11 cellular contexts compared by ENCODE assay signal in genomic region chrX:125436855-125437254, GRCh38.
A peak's percentile ranks its signal among the peaks of the same experiment; 100 is the strongest.
DNase-seq lines count a peak whose midpoint lies in the region; ATAC-seq, FAIRE-seq and TF ChIP-seq lines count a peak whose summit lies in the region.
"Had no signal": no experiment of that assay in that cellular context is flagged by ENCODE, and none has a peak within 500 bp of the region (broad histone marks: within the 10 kb centered on the region; RNA-seq: fewer than 3 reads in every experiment).

No MANE protein-coding gene starts in this region.

- H3K4me3 ChIP-seq in GM23338 (no peak overlapping the region), uterus (no peak overlapping the region)
- H3K4me3 ChIP-seq: thyroid gland had no signal

- no peak overlapping the region for H3K4me2 ChIP-seq in GM23338

- no peaks in the 10 kb centered on the region for H3K27me3 Mint-ChIP-seq in GM23338 (ENCODE audit: insufficient read depth, low read depth, poor library complexity)

- no peaks in the 10 kb centered on the region for H3F3A ChIP-seq in GM23338 (replicated peaks; ENCODE audit: low read depth)

- no peaks in the 10 kb centered on the region for H3K4me1 Mint-ChIP-seq in GM23338

- H3K36me3 Mint-ChIP-seq in GM23338 (ENCODE audit: low read depth), result peaks cover 25% of the 10 kb centered on the region; the same call in 2 of the 3 replicates

- no peaks in the 10 kb centered on the region for H3K27me3 ChIP-seq in GM23338 (ENCODE audit: insufficient read depth)
- no peaks in the 10 kb centered on the region for H3K27me3 ChIP-seq in uterus
- H3K27me3 ChIP-seq: thyroid gland had no signal

- intact Hi-C loops in uterus (cut with DNase I; ENCODE audit: low total_unique reads), result no loop called here

- ATAC-seq in GM23338, result peak; percentile 38; the same call in 2 of the 3 replicates
- ATAC-seq in HG03460 (IDR thresholded peaks at IDR 0.05; ENCODE audit: unreplicated experiment), result no peak

- H3K27ac ChIP-seq in GM23338 (ENCODE audit: low read depth) (no peak overlapping the region), uterus (no peak overlapping the region)
- H3K27ac ChIP-seq: thyroid gland had no signal

- H3K9me3 ChIP-seq in uterus, result no peaks in the 10 kb centered on the region
- H3K9me3 ChIP-seq: thyroid gland had no signal

- H3K79me2 ChIP-seq in GM23338 (replicated peaks; ENCODE audit: insufficient read depth), result no peaks in the 10 kb centered on the region

- H2AFZ ChIP-seq in GM23338, result no peak overlapping the region

- no peak overlapping the region for H3K4me3 Mint-ChIP-seq in GM23338

- no peak for FAIRE-seq in GM12891 (lab: Jason Lieb, UNC)

- no peaks in the 10 kb centered on the region for H3K4me1 ChIP-seq in GM23338 (ENCODE audit: insufficient read depth)
- no peaks in the 10 kb centered on the region for H3K4me1 ChIP-seq in uterus
- H3K4me1 ChIP-seq: thyroid gland had no signal

- DNase-seq in ELF-1 (ENCODE audit: low read depth, low spot score) (peak; percentile 21), GM23338 (ENCODE audit: low spot score) (peak; percentile 50), RKO (ENCODE audit: low spot score) (peak; percentile 10), left kidney (ENCODE audit: low read depth, low spot score) (peak; percentile 30), uterus (no peak), GM12891 (ENCODE audit: insufficient read length, low spot score) (no peak), NCI-H1048 (lab: John Stamatoyannopoulos, UW) (no peak)
- DNase-seq: central memory CD4-positive, alpha-beta T cell; NCI-H2107; thyroid gland had no signal

- H4K20me1 ChIP-seq in GM23338 (replicated peaks; ENCODE audit: insufficient read depth), result no peaks in the 10 kb centered on the region

- no peak overlapping the region for H3K27ac Mint-ChIP-seq in GM23338

- H3K9me3 Mint-ChIP-seq in GM23338, result peaks cover 33% of the 10 kb centered on the region

- no peak for TF ChIP-seq POLR2A in uterus (IDR thresholded peaks at IDR 0.05)
- no peak for TF ChIP-seq POLR2A in GM12891 (IDR thresholded peaks at IDR 0.05; ENCODE audit: low read depth, low read length)

- peak; percentile 53 to 60 for TF ChIP-seq CTCF in GM23338 (conservative IDR thresholded peaks at IDR 0.05; ENCODE audit: low read depth in 2 of 2)
- TF ChIP-seq CTCF in uterus (IDR thresholded peaks at IDR 0.05), result no peak

- no peaks in the 10 kb centered on the region for H3K36me3 ChIP-seq in GM23338 (ENCODE audit: insufficient read depth)
- no peaks in the 10 kb centered on the region for H3K36me3 ChIP-seq in uterus
- H3K36me3 ChIP-seq: thyroid gland had no signal

- no peaks in the 10 kb centered on the region for H3K9me2 ChIP-seq in GM23338 (ENCODE audit: insufficient read depth)

TF ChIP-seq in GM23338, 12 proteins besides CTCF, POLR2A, EP300 and RAD21 (continues in another document):
- TF ChIP-seq JUNB (IDR thresholded peaks at IDR 0.05; ENCODE audit: unreplicated experiment) (no peak), CREB1 (CRISPR knock-in tag; IDR thresholded peaks at IDR 0.05; ENCODE audit: low read depth) (no peak), ZNF331 (CRISPR knock-in tag; IDR thresholded peaks at IDR 0.05; ENCODE audit: low read depth) (no peak), STAT1 (IDR thresholded peaks at IDR 0.05; ENCODE audit: unreplicated experiment) (no peak), EZH2phosphoT487 (IDR thresholded peaks at IDR 0.05; ENCODE audit: unreplicated experiment) (no peak), REST (IDR thresholded peaks at IDR 0.05; ENCODE audit: unreplicated experiment) (no peak)

TF ChIP-seq in GM12891, 5 proteins besides CTCF, POLR2A, EP300 and RAD21:
- TF ChIP-seq TAF1 (IDR thresholded peaks at IDR 0.05; ENCODE audit: low read depth, low read length) (no peak), SPI1 (IDR thresholded peaks at IDR 0.05; ENCODE audit: low read depth, low read length) (no peak), POU2F2 (IDR thresholded peaks at IDR 0.05; ENCODE audit: low read depth, low read length) (no peak), PAX5 (IDR thresholded peaks at IDR 0.05; ENCODE audit: insufficient read depth, low read length, severe bottlenecking) (no peak), POLR2AphosphoS5 (IDR thresholded peaks at IDR 0.05; ENCODE audit: low read depth, low read length) (no peak)
TF ChIP-seq in GM12891: peak in this region for 0.

Comparison
In these comparisons a context has a peak if more than half of its experiments do, and no peak if none do; other contexts are left out.
1. DNase-seq: peak in ELF-1 (single experiment), GM23338 (single experiment), RKO (single experiment) and left kidney (single experiment); none in uterus (0 of 2), GM12891 (single experiment) and NCI-H1048 (single experiment).
2. CTCF ChIP-seq: peak in GM23338 (2 of 2); none in uterus (0 of 4).